ENCODE assay signal across 17 cellular contexts in the genomic region with DNA sequence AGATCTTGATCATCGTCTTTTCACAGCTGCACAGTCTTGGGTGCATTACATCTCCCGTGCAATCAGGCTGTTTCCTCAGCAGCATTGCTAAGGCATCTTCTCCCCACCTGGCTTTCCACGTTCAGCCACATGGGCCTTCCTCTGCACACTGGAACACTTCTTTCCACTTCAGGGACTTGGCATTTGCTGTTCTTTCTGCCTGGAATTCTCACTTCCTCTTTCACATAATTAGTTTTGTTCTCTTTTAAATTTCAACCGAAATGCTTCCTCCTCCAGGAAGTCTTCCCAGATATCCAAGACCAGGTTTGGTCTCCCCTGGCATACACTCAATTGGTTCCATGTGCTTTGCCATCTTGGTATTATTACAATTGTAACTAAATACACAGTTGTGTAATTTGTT.
"Had no signal": no experiment of that assay in that cellular context is flagged by ENCODE, and none has a peak within 500 bp of the region (broad histone marks: within the 10 kb centered on the region; RNA-seq: fewer than 3 reads in every experiment).

No MANE protein-coding gene starts in this region.

- H3K9me3 Mint-ChIP-seq: activated CD4-positive, alpha-beta memory T cell treated with anti-CD3 and anti-CD28 coated beads, Interleukin-2, amount 10 ng/mL, durations not matched to agents 7 days and 5 days; neural progenitor cell; stimulated activated naive CD8-positive, alpha-beta T cell treated with anti-CD3 and anti-CD28 coated beads, Interleukin-15, amount 100 ng/mL, for 72 hours had no signal

- H3K27me3 ChIP-seq: neural progenitor cell, ovary, uterus had no signal

- H2AFZ ChIP-seq: neural progenitor cell had no signal

- DNase-seq: activated CD4-positive, alpha-beta memory T cell treated with anti-CD3 and anti-CD28 coated beads, Interleukin-2, amount 10 ng/mL, durations not matched to agents 7 days and 5 days; activated CD4-positive, alpha-beta T cell treated with anti-CD3 and anti-CD28 coated beads for 36 hours; activated naive CD4-positive, alpha-beta T cell treated with Interleukin-2 at 50 U/mL for 16 hours; activated T-cell treated with anti-CD3 and anti-CD28 coated beads, Interleukin-2, amount 50 U/mL, for 48 hours; cortex of kidney; effector memory CD4-positive, alpha-beta T cell; hippocampal formation; kidney glomerular epithelial cell; ovary; stimulated activated CD4-positive, alpha-beta T cell treated with anti-CD3 and anti-CD28 coated beads, Interleukin-12 subunit alpha, Interleukin-12 subunit beta, amount 100 ng/mL, for 4 hours; stimulated activated CD8-positive, alpha-beta memory T cell treated with anti-CD3 and anti-CD28 coated beads, Interleukin-4, amount 100 ng/mL, for 48 hours; stimulated activated naive CD8-positive, alpha-beta T cell treated with anti-CD3 and anti-CD28 coated beads, Interleukin-15, amount 100 ng/mL, for 72 hours; T1000; uterus had no signal

- H3K9ac ChIP-seq: neural progenitor cell had no signal

- H3K27me3 Mint-ChIP-seq: activated CD4-positive, alpha-beta memory T cell treated with anti-CD3 and anti-CD28 coated beads, Interleukin-2, amount 10 ng/mL, durations not matched to agents 7 days and 5 days; activated CD4-positive, alpha-beta T cell treated with anti-CD3 and anti-CD28 coated beads for 36 hours; stimulated activated naive CD8-positive, alpha-beta T cell treated with anti-CD3 and anti-CD28 coated beads, Interleukin-15, amount 100 ng/mL, for 72 hours had no signal

- ATAC-seq: activated CD4-positive, alpha-beta T cell treated with anti-CD3 and anti-CD28 coated beads for 36 hours; stimulated activated naive CD8-positive, alpha-beta T cell treated with anti-CD3 and anti-CD28 coated beads, Interleukin-15, amount 100 ng/mL, for 72 hours had no signal

- H3K36me3 ChIP-seq: neural progenitor cell, ovary, thoracic aorta, uterus had no signal

- H3K4me1 ChIP-seq: uterus had no signal

- H3K27ac Mint-ChIP-seq: activated CD4-positive, alpha-beta memory T cell treated with anti-CD3 and anti-CD28 coated beads, Interleukin-2, amount 10 ng/mL, durations not matched to agents 7 days and 5 days; activated CD4-positive, alpha-beta T cell treated with anti-CD3 and anti-CD28 coated beads for 36 hours; neural progenitor cell; stimulated activated naive CD8-positive, alpha-beta T cell treated with anti-CD3 and anti-CD28 coated beads, Interleukin-15, amount 100 ng/mL, for 72 hours had no signal

- H3K4me1 Mint-ChIP-seq: activated CD4-positive, alpha-beta memory T cell treated with anti-CD3 and anti-CD28 coated beads, Interleukin-2, amount 10 ng/mL, durations not matched to agents 7 days and 5 days; activated CD4-positive, alpha-beta T cell treated with anti-CD3 and anti-CD28 coated beads for 36 hours had no signal

- H3K4me3 Mint-ChIP-seq: activated CD4-positive, alpha-beta memory T cell treated with anti-CD3 and anti-CD28 coated beads, Interleukin-2, amount 10 ng/mL, durations not matched to agents 7 days and 5 days; activated CD4-positive, alpha-beta T cell treated with anti-CD3 and anti-CD28 coated beads for 36 hours; neural progenitor cell; stimulated activated naive CD8-positive, alpha-beta T cell treated with anti-CD3 and anti-CD28 coated beads, Interleukin-15, amount 100 ng/mL, for 72 hours had no signal

- H3K9me3 ChIP-seq: ovary, thoracic aorta, uterus had no signal

- H3K27ac ChIP-seq: ovary, thoracic aorta, uterus, VCaP had no signal

- H3K4me3 ChIP-seq: neural progenitor cell, ovary, thoracic aorta, uterus had no signal
